ENCODE assay signal across 17 cellular contexts in the genomic region with DNA sequence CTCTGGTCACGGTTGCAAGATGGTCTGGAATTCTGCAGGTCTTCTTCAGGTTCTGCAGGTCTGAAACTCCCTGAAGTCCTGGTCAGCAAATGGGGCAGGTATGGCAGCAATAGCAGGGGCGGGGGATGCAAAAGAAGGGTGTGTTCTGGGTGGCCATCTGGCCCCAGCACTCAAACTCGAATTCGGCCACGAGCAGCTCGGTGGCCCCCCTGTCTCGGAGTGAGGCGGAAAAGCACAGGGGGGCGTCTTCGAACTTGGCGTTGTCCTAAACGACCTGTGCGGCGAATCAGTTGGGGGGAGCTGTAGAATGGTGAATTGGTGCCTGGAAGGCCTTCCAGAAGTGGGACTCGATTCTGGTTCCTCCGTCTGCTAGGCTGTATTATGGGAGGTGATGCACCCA. TPM values are rescaled to one million over a fixed set of nuclear protein-coding genes. Genes with fewer than 3 reads are reported as not detected.
DNase-seq lines count a peak whose midpoint lies in the region; ATAC-seq and TF ChIP-seq lines count a peak whose summit lies in the region.
"Had no signal": no experiment of that assay in that cellular context is flagged by ENCODE, and none has a peak within 500 bp of the region (broad histone marks: within the 10 kb centered on the region; RNA-seq: fewer than 3 reads in every experiment).

No MANE protein-coding gene starts in this region.

- H3K36me3 Mint-ChIP-seq in activated naive CD4-positive, alpha-beta T cell treated with anti-CD3 and anti-CD28 coated beads, Interleukin-2, amount 50 U/mL, for 24 hours: no peaks in the 10 kb centered on the region
- no peaks in the 10 kb centered on the region for H3K36me3 Mint-ChIP-seq in activated naive CD4-positive, alpha-beta T cell treated with anti-CD3 and anti-CD28 coated beads, Interleukin-2, amount 50 U/mL, for 72 hours
- peaks cover 5% of the 10 kb centered on the region for H3K36me3 Mint-ChIP-seq in central memory CD8-positive, alpha-beta T cell (ENCODE audit: insufficient read depth)
- H3K36me3 Mint-ChIP-seq in nephron (ENCODE audit: low read depth): peaks cover 21% of the 10 kb centered on the region
- no peaks in the 10 kb centered on the region for H3K36me3 Mint-ChIP-seq in activated T-cell treated with anti-CD3 and anti-CD28 coated beads, Interleukin-2, amount 50 U/mL, for 4 hours (ENCODE audit: insufficient read depth)
- H3K36me3 Mint-ChIP-seq: CD8-positive, alpha-beta memory T cell had no signal

- no peaks in the 10 kb centered on the region for H3K9me3 Mint-ChIP-seq in activated naive CD4-positive, alpha-beta T cell treated with anti-CD3 and anti-CD28 coated beads, Interleukin-2, amount 50 U/mL, for 24 hours
- no peaks in the 10 kb centered on the region for H3K9me3 Mint-ChIP-seq in activated naive CD4-positive, alpha-beta T cell treated with anti-CD3 and anti-CD28 coated beads, Interleukin-2, amount 50 U/mL, for 72 hours
- H3K9me3 Mint-ChIP-seq in central memory CD8-positive, alpha-beta T cell: no peaks in the 10 kb centered on the region
- peaks cover 17% of the 10 kb centered on the region for H3K9me3 Mint-ChIP-seq in nephron
- H3K9me3 Mint-ChIP-seq in activated T-cell treated with anti-CD3 and anti-CD28 coated beads, Interleukin-2, amount 50 U/mL, for 4 hours: no peaks in the 10 kb centered on the region
- H3K9me3 Mint-ChIP-seq: CD8-positive, alpha-beta memory T cell; HFFc6 had no signal

- no peak for ATAC-seq in activated naive CD4-positive, alpha-beta T cell treated with anti-CD3 and anti-CD28 coated beads, Interleukin-2, amount 50 U/mL, for 72 hours
- ATAC-seq in central memory CD8-positive, alpha-beta T cell (replicated peaks; ENCODE audit: extremely low read depth, poor library complexity, severe bottlenecking): no peak
- no peak for ATAC-seq in activated T-cell treated with anti-CD3 and anti-CD28 coated beads, Interleukin-2, amount 50 U/mL, for 4 hours

- H3K27ac Mint-ChIP-seq in activated naive CD4-positive, alpha-beta T cell treated with anti-CD3 and anti-CD28 coated beads, Interleukin-2, amount 50 U/mL, for 24 hours: peak overlapping the region; percentile 70
- H3K27ac Mint-ChIP-seq in activated naive CD4-positive, alpha-beta T cell treated with anti-CD3 and anti-CD28 coated beads, Interleukin-2, amount 50 U/mL, for 72 hours: no peak overlapping the region
- H3K27ac Mint-ChIP-seq in central memory CD8-positive, alpha-beta T cell (ENCODE audit: low read depth): no peak overlapping the region
- H3K27ac Mint-ChIP-seq in nephron: no peak overlapping the region
- H3K27ac Mint-ChIP-seq: HFFc6 had no signal

- no peak for DNase-seq in activated naive CD4-positive, alpha-beta T cell treated with anti-CD3 and anti-CD28 coated beads, Interleukin-2, amount 50 U/mL, for 72 hours (ENCODE audit: low spot score in 2 of 2)
- no peak for DNase-seq in central memory CD8-positive, alpha-beta T cell (ENCODE audit: low spot score in 2 of 2)
- DNase-seq in stimulated activated CD4-positive, alpha-beta T cell treated with anti-CD3 and anti-CD28 coated beads, Interleukin-1b, Interleukin-23, amount 100 ng/mL, for 48 hours: no peak
- DNase-seq in activated T-cell treated with anti-CD3 and anti-CD28 coated beads, Interleukin-2, amount 50 U/mL, for 1 hour: no peak
- DNase-seq in NCI-H2171 treated with DMSO at 0.1 percent for 48 hours (lab: John Stamatoyannopoulos, UW): no peak
- DNase-seq in activated T-cell treated with anti-CD3 and anti-CD28 coated beads, Interleukin-2, amount 50 U/mL, for 4 hours: no peak
- DNase-seq: AML-193; C1 segment of cervical spinal cord; Caco-2; CD8-positive, alpha-beta memory T cell; GF-D8; HCEC 1CT; HFFc6; IMR-90 had no signal

- no peak overlapping the region for H3K4me3 Mint-ChIP-seq in activated naive CD4-positive, alpha-beta T cell treated with anti-CD3 and anti-CD28 coated beads, Interleukin-2, amount 50 U/mL, for 24 hours
- H3K4me3 Mint-ChIP-seq in central memory CD8-positive, alpha-beta T cell: peak overlapping the region; percentile 13
- peak overlapping the region; percentile 72 to 84 (median 78) for H3K4me3 Mint-ChIP-seq in nephron
- no peak overlapping the region for H3K4me3 Mint-ChIP-seq in activated T-cell treated with anti-CD3 and anti-CD28 coated beads, Interleukin-2, amount 50 U/mL, for 4 hours
- H3K4me3 Mint-ChIP-seq: HFFc6 had no signal

- H3K4me1 Mint-ChIP-seq in activated naive CD4-positive, alpha-beta T cell treated with anti-CD3 and anti-CD28 coated beads, Interleukin-2, amount 50 U/mL, for 24 hours: no peaks in the 10 kb centered on the region
- H3K4me1 Mint-ChIP-seq in central memory CD8-positive, alpha-beta T cell: peaks cover 27% of the 10 kb centered on the region
- H3K4me1 Mint-ChIP-seq in nephron: peaks cover 50% of the 10 kb centered on the region
- peaks cover 20% of the 10 kb centered on the region for H3K4me1 Mint-ChIP-seq in activated T-cell treated with anti-CD3 and anti-CD28 coated beads, Interleukin-2, amount 50 U/mL, for 4 hours (ENCODE audit: low read depth)

- no peak for TF ChIP-seq CTCF in nephron (IDR thresholded peaks at IDR 0.05; ENCODE audit: unreplicated experiment in 3 of 3)

- H3K27me3 Mint-ChIP-seq in activated naive CD4-positive, alpha-beta T cell treated with anti-CD3 and anti-CD28 coated beads, Interleukin-2, amount 50 U/mL, for 24 hours: peaks cover 13% of the 10 kb centered on the region
- no peaks in the 10 kb centered on the region for H3K27me3 Mint-ChIP-seq in central memory CD8-positive, alpha-beta T cell
- no peaks in the 10 kb centered on the region for H3K27me3 Mint-ChIP-seq in nephron (ENCODE audit: low read depth)
- H3K27me3 Mint-ChIP-seq in activated T-cell treated with anti-CD3 and anti-CD28 coated beads, Interleukin-2, amount 50 U/mL, for 4 hours (ENCODE audit: low read depth): peaks cover 15% of the 10 kb centered on the region

RNA-seq across cellular contexts. Expression of gene RTL5, which starts 2.1 kb away (rescaled TPM):
- under 1 TPM; 0.11 to 0.12 TPM for total RNA-seq in activated naive CD4-positive, alpha-beta T cell treated with anti-CD3 and anti-CD28 coated beads, Interleukin-2, amount 50 U/mL, for 72 hours
- total RNA-seq in activated T-cell treated with anti-CD3 and anti-CD28 coated beads, Interleukin-2, amount 50 U/mL, for 4 hours: under 1 TPM; 0.25 to 0.63 (median 0.45) TPM
- total RNA-seq: HT-29 had no signal

RNA-seq across cellular contexts. Expression of gene PIN4, which starts 51.9 kb away (rescaled TPM):
- total RNA-seq in activated naive CD4-positive, alpha-beta T cell treated with anti-CD3 and anti-CD28 coated beads, Interleukin-2, amount 50 U/mL, for 72 hours: 1 to 10 TPM; 3.1 to 4.9 TPM
- total RNA-seq in activated T-cell treated with anti-CD3 and anti-CD28 coated beads, Interleukin-2, amount 50 U/mL, for 4 hours: 1 to 10 TPM; 2.8 to 5.5 (median 5.0) TPM

Comparison
In these comparisons a context has a peak if more than half of its experiments do, and no peak if none do; other contexts are left out.
1. H3K4me3 Mint-ChIP-seq: peak in central memory CD8-positive, alpha-beta T cell (single experiment) and nephron (3 of 3); none in activated naive CD4-positive, alpha-beta T cell treated with anti-CD3 and anti-CD28 coated beads, Interleukin-2, amount 50 U/mL, for 24 hours (single experiment) and activated T-cell treated with anti-CD3 and anti-CD28 coated beads, Interleukin-2, amount 50 U/mL, for 4 hours (single experiment).